In genomic region chr16:67648764-67649407, GRCh38 we compare ENCODE assay signal across 13 cellular contexts.
"Had no signal": no experiment of that assay in that cellular context is flagged by ENCODE, and none has a peak within 500 bp of the region (broad histone marks: within the 10 kb centered on the region; RNA-seq: fewer than 3 reads in every experiment).

No MANE protein-coding gene starts in this region.

- H3K4me3 ChIP-seq: body of pancreas, colonic mucosa, pancreas had no signal

- H3K27ac ChIP-seq: body of pancreas, colonic mucosa, pancreas, transverse colon, VCaP had no signal

- H3K4me1 ChIP-seq: colonic mucosa had no signal

- H3K36me3 ChIP-seq: colonic mucosa, pancreas, transverse colon had no signal

- ATAC-seq: activated T-cell treated with anti-CD3 and anti-CD28 coated beads, Interleukin-2, amount 50 U/mL, for 72 hours; body of pancreas; pancreas; stimulated activated memory B cell treated with anti-CD40 and anti-IgM and Interleukin-4, amounts not matched to agents 10 μg/mL and 1 μg/mL and 100 μg/mL, for 72 hours had no signal

- FAIRE-seq: pancreas had no signal

- DNase-seq: activated CD4-positive, alpha-beta memory T cell treated with anti-CD3 and anti-CD28 coated beads, Interleukin-2, amount 10 ng/mL, durations not matched to agents 7 days and 5 days; activated gamma-delta T cell treated with Interleukin-2 at 50 U/mL for 16 hours; activated T-cell treated with anti-CD3 and anti-CD28 coated beads, Interleukin-2, amount 50 U/mL, for 72 hours; amygdala; body of pancreas; central memory CD4-positive, alpha-beta T cell; colonic mucosa; effector CD4-positive, alpha-beta T cell; hippocampal formation; transverse colon had no signal

- H3K9me3 ChIP-seq: body of pancreas, colonic mucosa, pancreas, transverse colon had no signal
